1 cellular context compared by ENCODE assay signal in genomic region chr4:4775493-4776004, GRCh38.
TF ChIP-seq lines count a peak whose summit lies in the region.

No MANE protein-coding gene starts in this region.

TF ChIP-seq in HepG2, 621 proteins besides CTCF, POLR2A, EP300 and RAD21 (continued from another document):
- no peak for TF ChIP-seq PLRG1 (conservative IDR thresholded peaks at IDR 0.05)
- no peak for TF ChIP-seq SATB2 (CRISPR knock-in tag; IDR thresholded peaks at IDR 0.05)
- no peak for TF ChIP-seq AGO1 (IDR thresholded peaks at IDR 0.05; ENCODE audit: low read depth, low read length, poor library complexity, severe bottlenecking)
- no peak for TF ChIP-seq ETV5 (CRISPR knock-in tag; IDR thresholded peaks at IDR 0.05; ENCODE audit: borderline replicate concordance)
- TF ChIP-seq SIX1 (CRISPR knock-in tag; IDR thresholded peaks at IDR 0.05; ENCODE audit: borderline replicate concordance) = no peak
- TF ChIP-seq NCOR1 (IDR thresholded peaks at IDR 0.05; ENCODE audit: borderline replicate concordance, low read length) = no peak
- TF ChIP-seq, protein P1, sequence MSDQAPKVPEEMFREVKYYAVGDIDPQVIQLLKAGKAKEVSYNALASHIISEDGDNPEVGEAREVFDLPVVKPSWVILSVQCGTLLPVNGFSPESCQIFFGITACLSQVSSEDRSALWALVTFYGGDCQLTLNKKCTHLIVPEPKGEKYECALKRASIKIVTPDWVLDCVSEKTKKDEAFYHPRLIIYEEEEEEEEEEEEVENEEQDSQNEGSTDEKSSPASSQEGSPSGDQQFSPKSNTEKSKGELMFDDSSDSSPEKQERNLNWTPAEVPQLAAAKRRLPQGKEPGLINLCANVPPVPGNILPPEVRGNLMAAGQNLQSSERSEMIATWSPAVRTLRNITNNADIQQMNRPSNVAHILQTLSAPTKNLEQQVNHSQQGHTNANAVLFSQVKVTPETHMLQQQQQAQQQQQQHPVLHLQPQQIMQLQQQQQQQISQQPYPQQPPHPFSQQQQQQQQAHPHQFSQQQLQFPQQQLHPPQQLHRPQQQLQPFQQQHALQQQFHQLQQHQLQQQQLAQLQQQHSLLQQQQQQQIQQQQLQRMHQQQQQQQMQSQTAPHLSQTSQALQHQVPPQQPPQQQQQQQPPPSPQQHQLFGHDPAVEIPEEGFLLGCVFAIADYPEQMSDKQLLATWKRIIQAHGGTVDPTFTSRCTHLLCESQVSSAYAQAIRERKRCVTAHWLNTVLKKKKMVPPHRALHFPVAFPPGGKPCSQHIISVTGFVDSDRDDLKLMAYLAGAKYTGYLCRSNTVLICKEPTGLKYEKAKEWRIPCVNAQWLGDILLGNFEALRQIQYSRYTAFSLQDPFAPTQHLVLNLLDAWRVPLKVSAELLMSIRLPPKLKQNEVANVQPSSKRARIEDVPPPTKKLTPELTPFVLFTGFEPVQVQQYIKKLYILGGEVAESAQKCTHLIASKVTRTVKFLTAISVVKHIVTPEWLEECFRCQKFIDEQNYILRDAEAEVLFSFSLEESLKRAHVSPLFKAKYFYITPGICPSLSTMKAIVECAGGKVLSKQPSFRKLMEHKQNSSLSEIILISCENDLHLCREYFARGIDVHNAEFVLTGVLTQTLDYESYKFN (CRISPR knock-in tag; conservative IDR thresholded peaks at IDR 0.05) = no peak
- no peak for TF ChIP-seq MXI1 (IDR thresholded peaks at IDR 0.05; ENCODE audit: borderline replicate concordance, low read depth, low read length)
- TF ChIP-seq GTF3A (CRISPR knock-in tag; conservative IDR thresholded peaks at IDR 0.05) = no peak
